Comparison of ENCODE assay signal across 1 cellular context in the genomic region with DNA sequence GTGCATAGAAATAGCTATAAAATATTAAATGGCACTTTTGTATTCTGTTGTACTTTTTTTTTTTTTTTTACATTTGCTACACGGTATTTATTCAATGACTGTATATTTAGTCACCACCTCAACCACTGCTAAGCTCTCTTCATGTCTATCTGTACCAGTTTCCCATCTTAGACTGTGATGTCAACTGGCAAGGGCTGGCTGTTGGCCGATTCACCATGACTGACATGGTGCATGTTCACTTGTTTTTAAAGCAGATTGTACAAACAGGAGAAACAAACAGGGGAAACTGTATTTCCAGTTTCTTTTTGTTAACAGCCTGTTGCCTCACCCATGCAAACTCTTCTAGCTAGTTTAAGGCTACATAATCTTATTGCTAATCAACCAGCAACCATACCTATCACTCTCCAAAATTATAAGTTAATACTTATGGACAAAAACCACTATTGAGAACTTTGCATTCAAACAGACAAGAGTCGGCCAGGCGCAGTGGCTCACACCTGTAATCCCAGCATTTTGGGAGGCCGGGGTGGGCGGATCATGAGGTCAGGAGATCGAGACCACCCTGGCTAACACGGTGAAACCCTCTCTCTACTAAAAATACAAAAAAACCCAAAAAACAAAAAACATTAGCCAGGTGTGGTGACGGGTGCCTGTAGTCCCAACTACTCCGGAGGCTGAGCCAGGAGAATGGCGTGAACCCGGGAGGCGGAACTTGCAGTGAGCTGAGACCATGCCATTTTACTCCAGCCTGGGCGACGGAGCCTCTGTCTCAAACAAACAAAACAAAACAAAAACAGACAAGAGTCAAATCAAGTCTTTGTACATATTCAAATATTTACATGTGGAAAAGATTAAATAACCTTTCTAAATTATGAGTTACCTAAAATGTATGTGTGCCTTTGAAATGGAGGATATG.
TF ChIP-seq lines count a peak whose summit lies in the region.

No MANE protein-coding gene starts in this region.

TF ChIP-seq in WTC11, 78 proteins besides CTCF, POLR2A, EP300 and RAD21 (continued from another document):
- TF ChIP-seq, protein P1, sequence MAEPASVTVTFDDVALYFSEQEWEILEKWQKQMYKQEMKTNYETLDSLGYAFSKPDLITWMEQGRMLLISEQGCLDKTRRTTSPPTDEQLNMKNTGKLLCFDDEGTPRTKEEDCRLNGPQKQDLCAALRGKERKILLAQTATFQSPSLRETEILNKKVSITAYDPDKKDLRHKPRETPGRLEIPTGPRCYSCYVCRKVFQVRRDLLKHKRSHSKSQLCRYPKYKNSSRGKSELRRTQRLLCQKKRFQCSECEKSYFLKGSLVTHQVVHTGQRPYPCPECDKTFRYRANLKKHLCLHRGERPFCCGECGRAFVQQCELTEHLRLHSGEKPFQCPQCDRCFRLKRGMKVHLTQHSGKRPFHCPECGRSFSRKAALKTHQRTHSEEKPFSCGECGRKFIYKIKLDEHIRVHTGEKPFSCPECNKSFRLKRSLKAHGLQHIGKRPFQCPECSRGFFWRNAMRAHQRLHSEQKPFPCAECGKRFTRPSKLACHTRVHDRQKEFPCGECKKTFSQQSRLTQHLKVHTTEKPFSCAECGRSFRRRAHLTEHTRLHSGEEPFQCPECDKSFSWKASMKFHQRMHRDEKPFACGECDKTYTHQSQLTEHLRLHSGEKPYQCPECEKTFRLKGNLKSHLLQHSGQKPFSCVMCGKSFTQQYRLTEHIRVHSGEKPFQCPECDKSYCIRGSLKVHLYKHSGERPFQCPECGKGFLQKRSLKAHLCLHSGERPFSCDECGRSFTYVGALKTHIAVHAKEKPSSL (CRISPR knock-in tag; conservative IDR thresholded peaks at IDR 0.05): no peak
- TF ChIP-seq ZNF219 (CRISPR knock-in tag; IDR thresholded peaks at IDR 0.05; ENCODE audit: borderline replicate concordance): no peak
